ENCODE assay signal across 10 cellular contexts in the genomic region with DNA sequence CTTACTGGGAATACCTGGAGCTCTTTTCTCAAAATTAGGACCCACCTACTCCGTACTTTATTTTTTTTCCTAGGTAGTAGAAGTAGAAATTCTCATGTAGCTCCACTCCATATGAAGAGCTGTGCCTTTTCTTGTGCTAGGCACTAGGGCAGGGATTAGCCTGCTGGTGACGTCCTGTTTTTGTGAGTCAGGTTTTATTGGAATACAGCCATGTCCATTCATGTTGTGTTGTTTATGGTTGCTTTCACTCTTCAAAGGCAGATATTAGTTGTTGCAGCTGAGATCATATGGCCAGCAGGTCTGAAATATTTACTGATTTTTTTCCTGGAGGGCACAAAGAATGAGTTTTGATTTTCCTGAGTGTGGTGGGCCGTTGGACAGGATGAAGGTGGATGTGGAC. TPM values are rescaled to one million over a fixed set of nuclear protein-coding genes. Genes with fewer than 3 reads are reported as not detected.
DNase-seq lines count a peak whose midpoint lies in the region; ATAC-seq and TF ChIP-seq lines count a peak whose summit lies in the region.
"Had no signal": no experiment of that assay in that cellular context is flagged by ENCODE, and none has a peak within 500 bp of the region (broad histone marks: within the 10 kb centered on the region; RNA-seq: fewer than 3 reads in every experiment).

No MANE protein-coding gene starts in this region.

- no peak overlapping the region for H3K4me3 Mint-ChIP-seq in activated CD8-positive, alpha-beta T cell treated with anti-CD3 and anti-CD28 coated beads for 36 hours
- H3K4me3 Mint-ChIP-seq in activated CD8-positive, alpha-beta T cell treated with anti-CD3 and anti-CD28 coated beads, Interleukin-2, amount 10 ng/mL, durations not matched to agents 7 days and 5 days, result no peak overlapping the region
- H3K4me3 Mint-ChIP-seq: mesothelial cell of epicardium had no signal

- H3K4me1 ChIP-seq in gastrocnemius medialis, result peaks cover 14 to 39% of the 10 kb centered on the region in 2 donors

- in situ Hi-C loops in gastrocnemius medialis (cut with MboI; ENCODE audit: low sequenced_read_pairs in 4 of 4), result no loop called here

- peaks cover 37% of the 10 kb centered on the region for H3K36me3 Mint-ChIP-seq in activated CD8-positive, alpha-beta T cell treated with anti-CD3 and anti-CD28 coated beads for 36 hours (ENCODE audit: low read depth)
- peaks cover 38% of the 10 kb centered on the region for H3K36me3 Mint-ChIP-seq in activated CD8-positive, alpha-beta T cell treated with anti-CD3 and anti-CD28 coated beads, Interleukin-2, amount 10 ng/mL, durations not matched to agents 7 days and 5 days (ENCODE audit: low read depth)

- H3K4me3 ChIP-seq in fibroblast of mammary gland (ENCODE audit: control insufficient read depth, low read depth, low read length), result no peak overlapping the region
- H3K4me3 ChIP-seq in gastrocnemius medialis, result no peak overlapping the region

- H3K36me3 ChIP-seq in gastrocnemius medialis, result no peaks in the 10 kb centered on the region
- H3K36me3 ChIP-seq: BE2C had no signal

- intact Hi-C loops in activated CD8-positive, alpha-beta T cell treated with anti-CD3 and anti-CD28 coated beads for 36 hours (cut with micrococcal nuclease), result no loop called here
- intact Hi-C loops in gastrocnemius medialis (cut with DNase I; ENCODE audit: low total_unique reads), result loop anchor here (5.0 kb wide), 1 partner anchor 86 kb away; no protein-coding TSS in a partner anchor

- H3K27ac ChIP-seq in RWPE1 (no peak overlapping the region), gastrocnemius medialis (peak overlapping the region in 3 of 4 donors; percentile 2 to 24 (median 21))

- H3K9me3 ChIP-seq in gastrocnemius medialis, result no peaks in the 10 kb centered on the region

- POLR2A ChIA-PET in activated CD8-positive, alpha-beta T cell treated with anti-CD3 and anti-CD28 coated beads for 36 hours (lab: Charles Lee), result interaction anchor here (1.3 kb wide), 1 partner anchor 20 kb away, joined by 4 read pairs; the partner anchor contains the start of gene XRN2
- POLR2A ChIA-PET in activated CD8-positive, alpha-beta T cell treated with anti-CD3 and anti-CD28 coated beads, Interleukin-2, amount 10 ng/mL, durations not matched to agents 7 days and 5 days (lab: Charles Lee), result interaction anchor here (1.0 kb wide), 1 partner anchor 20 kb away, joined by 4 read pairs; no protein-coding TSS in a partner anchor
- POLR2A ChIA-PET in RWPE1 (lab: Yijun Ruan, JAX; ENCODE audit: low non-redundant PET), result no interaction called here

- DNase-seq in activated CD8-positive, alpha-beta T cell treated with anti-CD3 and anti-CD28 coated beads for 36 hours, result no peak
- no peak for DNase-seq in activated CD8-positive, alpha-beta T cell treated with anti-CD3 and anti-CD28 coated beads, Interleukin-2, amount 10 ng/mL, durations not matched to agents 7 days and 5 days
- DNase-seq in RWPE1 (ENCODE audit: low spot score) (peak; percentile 72), fibroblast of mammary gland (ENCODE audit: low read depth) (peak; percentile 95), gastrocnemius medialis (no peak), NCI-H2081 (lab: John Stamatoyannopoulos, UW) (no peak), GM20000 (ENCODE audit: low spot score) (no peak)
- DNase-seq: BE2C had no signal

- TF ChIP-seq CTCF in activated CD8-positive, alpha-beta T cell treated with anti-CD3 and anti-CD28 coated beads for 36 hours (IDR thresholded peaks at IDR 0.05), result no peak
- TF ChIP-seq CTCF in RWPE1 (conservative IDR thresholded peaks at IDR 0.05; ENCODE audit: low read depth) (no peak), fibroblast of mammary gland (conservative IDR thresholded peaks at IDR 0.05; ENCODE audit: control insufficient read depth, insufficient read depth, low read depth, low read length) (no peak), gastrocnemius medialis (IDR thresholded peaks at IDR 0.05 in 4 of 5, conservative IDR thresholded peaks at IDR 0.05 in 1 of 5) (no peak), GM20000 (IDR thresholded peaks at IDR 0.05; ENCODE audit: extremely low read depth, missing control alignments) (no peak)

- no peak for ATAC-seq in activated CD8-positive, alpha-beta T cell treated with anti-CD3 and anti-CD28 coated beads for 36 hours
- ATAC-seq in activated CD8-positive, alpha-beta T cell treated with anti-CD3 and anti-CD28 coated beads, Interleukin-2, amount 10 ng/mL, durations not matched to agents 7 days and 5 days, result no peak
- ATAC-seq in gastrocnemius medialis (peak in 1 of 2 donors; percentile 75), HG02973 (IDR thresholded peaks at IDR 0.05; ENCODE audit: unreplicated experiment) (no peak)

- no peak for TF ChIP-seq POLR2A in gastrocnemius medialis (IDR thresholded peaks at IDR 0.05)

- H3K27me3 Mint-ChIP-seq in activated CD8-positive, alpha-beta T cell treated with anti-CD3 and anti-CD28 coated beads for 36 hours, result no peaks in the 10 kb centered on the region
- H3K27me3 Mint-ChIP-seq in activated CD8-positive, alpha-beta T cell treated with anti-CD3 and anti-CD28 coated beads, Interleukin-2, amount 10 ng/mL, durations not matched to agents 7 days and 5 days (ENCODE audit: low read depth), result no peaks in the 10 kb centered on the region

- peaks cover 62% of the 10 kb centered on the region for H3K4me1 Mint-ChIP-seq in activated CD8-positive, alpha-beta T cell treated with anti-CD3 and anti-CD28 coated beads for 36 hours (ENCODE audit: low read depth)
- H3K4me1 Mint-ChIP-seq in activated CD8-positive, alpha-beta T cell treated with anti-CD3 and anti-CD28 coated beads, Interleukin-2, amount 10 ng/mL, durations not matched to agents 7 days and 5 days (ENCODE audit: low read depth), result peaks cover 39% of the 10 kb centered on the region

- H3K27me3 ChIP-seq in gastrocnemius medialis, result no peaks in the 10 kb centered on the region
- H3K27me3 ChIP-seq: BE2C had no signal

- CTCF ChIA-PET in activated CD8-positive, alpha-beta T cell treated with anti-CD3 and anti-CD28 coated beads for 36 hours (lab: Charles Lee), result interaction anchor here (1.3 to 1.7 kb wide), 3 partner anchors 9 to 88 kb away, joined by 3 to 7 read pairs (median 3); no protein-coding TSS in a partner anchor
- CTCF ChIA-PET in activated CD8-positive, alpha-beta T cell treated with anti-CD3 and anti-CD28 coated beads, Interleukin-2, amount 10 ng/mL, durations not matched to agents 7 days and 5 days (lab: Charles Lee), result no interaction called here
- CTCF ChIA-PET in RWPE1 (lab: Yijun Ruan, JAX), result interaction anchor here (0.6 to 1.3 kb wide), 6 partner anchors 11 to 187 kb away, joined by 3 to 5 read pairs (median 3); no protein-coding TSS in a partner anchor

- peaks cover 9% of the 10 kb centered on the region for H3K9me3 Mint-ChIP-seq in activated CD8-positive, alpha-beta T cell treated with anti-CD3 and anti-CD28 coated beads for 36 hours
- peaks cover 12% of the 10 kb centered on the region for H3K9me3 Mint-ChIP-seq in activated CD8-positive, alpha-beta T cell treated with anti-CD3 and anti-CD28 coated beads, Interleukin-2, amount 10 ng/mL, durations not matched to agents 7 days and 5 days (ENCODE audit: insufficient read depth)

- H3K27ac Mint-ChIP-seq in activated CD8-positive, alpha-beta T cell treated with anti-CD3 and anti-CD28 coated beads for 36 hours, result peak overlapping the region; percentile 69
- no peak overlapping the region for H3K27ac Mint-ChIP-seq in activated CD8-positive, alpha-beta T cell treated with anti-CD3 and anti-CD28 coated beads, Interleukin-2, amount 10 ng/mL, durations not matched to agents 7 days and 5 days
- H3K27ac Mint-ChIP-seq: mesothelial cell of epicardium had no signal

RNA-seq across cellular contexts. Expression of gene XRN2, which starts 20.5 kb away (rescaled TPM):
- total RNA-seq in activated CD8-positive, alpha-beta T cell treated with anti-CD3 and anti-CD28 coated beads for 36 hours, result 10 to 100 TPM; 71.3 to 72.6 TPM
- total RNA-seq in activated CD8-positive, alpha-beta T cell treated with anti-CD3 and anti-CD28 coated beads, Interleukin-2, amount 10 ng/mL, durations not matched to agents 7 days and 5 days, result 10 to 100 TPM; 54.4 to 57.7 TPM
- total RNA-seq in gastrocnemius medialis, result 10 to 100 TPM; 42.0 to 68.4 (median 52.3) TPM

Comparison
In these comparisons a context has a peak if more than half of its experiments do, and no peak if none do; other contexts are left out.
1. DNase-seq: peak in RWPE1 (single experiment) and fibroblast of mammary gland (single experiment); none in activated CD8-positive, alpha-beta T cell treated with anti-CD3 and anti-CD28 coated beads for 36 hours (single experiment), activated CD8-positive, alpha-beta T cell treated with anti-CD3 and anti-CD28 coated beads, Interleukin-2, amount 10 ng/mL, durations not matched to agents 7 days and 5 days (single experiment), gastrocnemius medialis (0 of 2), NCI-H2081 (0 of 2) and GM20000 (single experiment).